Comparison of ENCODE assay signal across 19 cellular contexts in the genomic region with DNA sequence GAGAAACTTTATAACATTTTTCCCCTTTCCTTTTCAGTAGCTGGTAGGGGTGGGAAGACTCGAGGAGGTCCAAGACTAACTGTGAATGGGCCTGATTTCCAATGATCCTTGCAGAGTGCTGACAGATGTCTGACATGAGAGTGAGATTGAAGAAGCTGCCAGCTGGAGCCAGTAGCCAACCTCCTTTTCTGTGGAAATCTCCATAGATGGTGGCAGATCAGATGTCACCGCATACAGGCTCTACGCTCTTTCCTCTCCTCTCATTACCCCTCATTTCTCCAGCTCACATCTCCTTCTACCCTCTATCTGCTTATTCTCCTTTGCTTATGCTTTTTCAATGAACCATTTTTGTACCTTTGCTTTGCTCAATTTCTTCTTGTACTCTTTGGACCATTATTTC.
"Had no signal": no experiment of that assay in that cellular context is flagged by ENCODE, and none has a peak within 500 bp of the region (broad histone marks: within the 10 kb centered on the region; RNA-seq: fewer than 3 reads in every experiment).

No MANE protein-coding gene starts in this region.

- H3K9me3 ChIP-seq: spleen, testis, upper lobe of left lung had no signal

- H3K27ac ChIP-seq: brain microvascular endothelial cell, foreskin keratinocyte, spleen, testis, upper lobe of left lung had no signal

- H3K4me1 ChIP-seq: foreskin keratinocyte, spleen, testis, upper lobe of left lung had no signal

- H3K27me3 ChIP-seq: brain microvascular endothelial cell, foreskin keratinocyte, testis, upper lobe of left lung had no signal

- H3K4me3 ChIP-seq: lung, spleen, testis, upper lobe of left lung had no signal

- ATAC-seq: activated CD8-positive, alpha-beta T cell treated with anti-CD3 and anti-CD28 coated beads for 36 hours; activated naive CD8-positive, alpha-beta T cell treated with anti-CD3 and anti-CD28 coated beads, Interleukin-2, amount 50 U/mL, for 24 hours; foreskin keratinocyte; left lobe of liver; natural killer cell treated with Interleukin-12 subunit alpha and Interleukin-12 subunit beta and Interleukin-15 and Interleukin-18, amount 100 ng/mL, for 72 hours had no signal

- DNase-seq: activated B cell treated with CpG ODN at 0.5 μM for 24 hours; activated CD4-positive, alpha-beta T cell treated with anti-CD3 and anti-CD28 coated beads, Interleukin-2, amount 10 ng/mL, durations not matched to agents 24 days and 14 days; activated CD8-positive, alpha-beta T cell treated with anti-CD3 and anti-CD28 coated beads for 36 hours; activated naive CD4-positive, alpha-beta T cell treated with anti-CD3 and anti-CD28 coated beads for 36 hours; activated naive CD8-positive, alpha-beta T cell treated with anti-CD3 and anti-CD28 coated beads, Interleukin-2, amount 50 U/mL, for 24 hours; activated T-cell treated with anti-CD3 and anti-CD28 coated beads, Interleukin-2, amount 50 U/mL, for 1 hour; aorta; brain microvascular endothelial cell; central memory CD4-positive, alpha-beta T cell; foreskin keratinocyte; hippocampal formation; nucleus accumbens; spleen; stimulated activated CD4-positive, alpha-beta T cell treated with anti-CD3 and anti-CD28 coated beads, Interleukin-4, amount 100 ng/mL, for 4 hours; testis; upper lobe of left lung had no signal

- H3K36me3 ChIP-seq: brain microvascular endothelial cell, spleen, upper lobe of left lung had no signal
